10 cellular contexts compared by ENCODE assay signal in the genomic region with DNA sequence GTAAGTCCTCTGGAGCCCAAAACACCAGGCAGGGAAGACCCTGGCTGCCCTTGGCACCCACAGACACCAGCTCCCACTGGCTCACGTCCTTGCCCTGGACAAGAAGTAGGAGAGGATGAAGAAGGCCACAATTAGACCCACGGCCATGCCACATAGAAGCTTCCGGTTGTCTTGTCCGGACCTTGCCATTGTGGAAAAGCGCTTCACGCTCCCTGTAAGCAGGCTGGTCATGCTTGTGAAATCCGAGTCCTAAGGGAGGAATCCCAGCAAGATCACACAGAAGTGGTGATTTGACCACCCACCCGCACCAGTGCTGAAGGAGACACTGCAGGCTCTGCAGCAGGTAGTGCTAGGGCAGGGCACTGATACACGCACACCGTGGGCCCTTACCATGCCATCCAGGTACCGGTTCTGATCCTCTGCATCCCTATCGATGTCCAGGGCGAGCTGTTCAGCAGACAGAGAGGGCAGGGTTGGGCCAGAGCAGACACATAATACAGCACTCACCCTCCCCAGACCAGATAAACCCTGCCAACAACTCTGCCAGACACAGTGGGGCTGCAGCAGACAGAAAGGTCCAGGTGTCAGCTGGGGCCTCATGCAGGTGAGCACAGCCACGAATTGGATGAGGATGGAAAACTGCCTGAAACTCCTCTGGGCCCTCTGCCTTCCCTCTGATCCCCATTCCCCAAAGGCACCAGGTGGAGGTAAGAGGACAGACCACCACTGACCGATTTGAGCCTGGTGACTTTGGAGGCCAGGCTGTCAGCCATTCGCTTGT. TPM values are rescaled to one million over a fixed set of nuclear protein-coding genes. Genes with fewer than 3 reads are reported as not detected.
DNase-seq lines count a peak whose midpoint lies in the region; ATAC-seq and TF ChIP-seq lines count a peak whose summit lies in the region.
"Had no signal": no experiment of that assay in that cellular context is flagged by ENCODE, and none has a peak within 500 bp of the region (broad histone marks: within the 10 kb centered on the region; RNA-seq: fewer than 3 reads in every experiment).

No MANE protein-coding gene starts in this region.

- peaks cover 23% of the 10 kb centered on the region for H3K36me3 Mint-ChIP-seq in CD4-positive, CD25-positive, alpha-beta regulatory T cell
- H3K36me3 Mint-ChIP-seq in endodermal cell (ENCODE audit: low read depth), result peaks cover 38% of the 10 kb centered on the region
- peaks cover 56% of the 10 kb centered on the region for H3K36me3 Mint-ChIP-seq in Calu3 (ENCODE audit: insufficient read depth, unreplicated experiment)

- H3K27ac Mint-ChIP-seq in CD4-positive, CD25-positive, alpha-beta regulatory T cell, result peak overlapping the region in 1 of 3 donors; percentile 99
- H3K27ac Mint-ChIP-seq in endodermal cell (no peak overlapping the region), Calu3 (ENCODE audit: unreplicated experiment) (no peak overlapping the region)

- peaks cover 0 to 70% (median 38%) of the 10 kb centered on the region in 4 donors for H3K4me1 Mint-ChIP-seq in CD4-positive, CD25-positive, alpha-beta regulatory T cell
- peaks cover 35% of the 10 kb centered on the region for H3K4me1 Mint-ChIP-seq in endodermal cell
- H3K4me1 Mint-ChIP-seq in Calu3 (ENCODE audit: low read depth, unreplicated experiment), result no peaks in the 10 kb centered on the region

- H3K9ac ChIP-seq in endodermal cell (ENCODE audit: extremely low read depth, low read length, poor library complexity, severe bottlenecking), result no peak overlapping the region

- H3K27me3 Mint-ChIP-seq in CD4-positive, CD25-positive, alpha-beta regulatory T cell, result peaks cover 4% of the 10 kb centered on the region
- H3K27me3 Mint-ChIP-seq in endodermal cell (ENCODE audit: insufficient read depth), result no peaks in the 10 kb centered on the region
- no peaks in the 10 kb centered on the region for H3K27me3 Mint-ChIP-seq in Calu3 (ENCODE audit: unreplicated experiment)

- H3K27me3 ChIP-seq in CD4-positive, CD25-positive, alpha-beta regulatory T cell (ENCODE audit: control insufficient read depth, insufficient read depth, low read length), result no peaks in the 10 kb centered on the region
- H3K27me3 ChIP-seq in endodermal cell (ENCODE audit: control insufficient read depth, insufficient read depth, low read length, poor library complexity, severe bottlenecking), result no peaks in the 10 kb centered on the region
- no peaks in the 10 kb centered on the region for H3K27me3 ChIP-seq in neuron (ENCODE audit: insufficient read depth, low read length)

- DNase-seq in CD4-positive, CD25-positive, alpha-beta regulatory T cell, result no peak
- DNase-seq in OCI-LY7 (ENCODE audit: low spot score) (no peak), endodermal cell (peak; percentile 29), NOMO-1 (lab: John Stamatoyannopoulos, UW; ENCODE audit: unreplicated experiment in 2 of 2) (no peak), midbrain (lab: John Stamatoyannopoulos, UW) (no peak), Calu3 (no peak)
- DNase-seq: NCI-H2029 had no signal

- no peak overlapping the region for H3K4me3 ChIP-seq in CD4-positive, CD25-positive, alpha-beta regulatory T cell (ENCODE audit: low read depth, low read length)
- no peak overlapping the region for H3K4me3 ChIP-seq in OCI-LY7 (ENCODE audit: low read depth, low read length, poor library complexity, severe bottlenecking)
- H3K4me3 ChIP-seq in endodermal cell (ENCODE audit: low read length), result peak overlapping the region; percentile 99
- peak overlapping the region; percentile 60 for H3K4me3 ChIP-seq in neuron (ENCODE audit: low read length)

- no peaks in the 10 kb centered on the region for H3K9me3 ChIP-seq in CD4-positive, CD25-positive, alpha-beta regulatory T cell (ENCODE audit: control insufficient read depth in 2 of 2, low read length in 2 of 2)
- H3K9me3 ChIP-seq in OCI-LY7 (ENCODE audit: low read length), result no peaks in the 10 kb centered on the region
- no peaks in the 10 kb centered on the region for H3K9me3 ChIP-seq in endodermal cell (ENCODE audit: control insufficient read depth, low read length)
- no peaks in the 10 kb centered on the region for H3K9me3 ChIP-seq in neuron (ENCODE audit: low read length)

- H3K9me2 ChIP-seq in OCI-LY7 (ENCODE audit: insufficient read depth, low read length), result no peaks in the 10 kb centered on the region

- H3K79me2 ChIP-seq in OCI-LY7 (ENCODE audit: insufficient read depth, low read depth, low read length), result peaks cover 34% of the 10 kb centered on the region

- no peak for TF ChIP-seq CTCF in OCI-LY7 (conservative IDR thresholded peaks at IDR 0.05; ENCODE audit: low read length)
- TF ChIP-seq CTCF in endodermal cell (conservative IDR thresholded peaks at IDR 0.05), result no peak
- no peak for TF ChIP-seq CTCF in Calu3 (IDR thresholded peaks at IDR 0.05; ENCODE audit: unreplicated experiment)

- H2AFZ ChIP-seq in OCI-LY7 (ENCODE audit: low read length), result no peak overlapping the region
- H2AFZ ChIP-seq in neuron (ENCODE audit: low read depth, low read length), result no peak overlapping the region

- POLR2A ChIA-PET in OCI-LY7 (lab: Charles Lee), result interaction anchor here (0.7 to 0.9 kb wide), 2 partner anchors 135 to 304 kb away, joined by 3 read pairs; no protein-coding TSS in a partner anchor

- H3K4me3 Mint-ChIP-seq in CD4-positive, CD25-positive, alpha-beta regulatory T cell, result peak overlapping the region; percentile 96 to 98 (median 97)
- H3K4me3 Mint-ChIP-seq in endodermal cell (peak overlapping the region; percentile 98), Calu3 (ENCODE audit: low read depth, unreplicated experiment) (no peak overlapping the region)

- BruUV-seq in OCI-LY7 (replicated peaks; lab: Mats Ljungman, UMichigan), result TSS peak; percentile 41
- BruUV-seq in Calu3 (replicated peaks; lab: Mats Ljungman, UMichigan), result no TSS peak

- H3K9me3 Mint-ChIP-seq in CD4-positive, CD25-positive, alpha-beta regulatory T cell, result peaks cover 0 to 1% (median 0%) of the 10 kb centered on the region in 7 donors
- H3K9me3 Mint-ChIP-seq in endodermal cell, result no peaks in the 10 kb centered on the region
- no peaks in the 10 kb centered on the region for H3K9me3 Mint-ChIP-seq in Calu3 (ENCODE audit: low read depth, unreplicated experiment)

- CTCF ChIA-PET in OCI-LY7 (lab: Charles Lee; ENCODE audit: unreplicated experiment), result no interaction called here
- CTCF ChIA-PET in Calu3 (lab: Charles Lee), result no interaction called here

- intact Hi-C loops in OCI-LY7 (cut with micrococcal nuclease; ENCODE audit: unreplicated experiment), result loop anchor here (5.0 kb wide), 3 partner anchors 152 to 302 kb away; a partner anchor contains a TSS
- intact Hi-C loops in Calu3 (cut with micrococcal nuclease; ENCODE audit: unreplicated experiment), result loop anchor here (10.0 kb wide), 1 partner anchor 309 kb away; no protein-coding TSS in a partner anchor

- 95 to 97% methylated on average over 9 to 16 of the region's 16 CpGs for WGBS in endodermal cell (ENCODE audit: insufficient coverage in 1 of 2, insufficient read length in 1 of 2), 2 experiments

- ATAC-seq in CD4-positive, CD25-positive, alpha-beta regulatory T cell (ENCODE audit: low read depth in 2 of 2), result no peak
- ATAC-seq in GM18858 (IDR thresholded peaks at IDR 0.05; ENCODE audit: unreplicated experiment), result no peak

- peaks cover 67% of the 10 kb centered on the region for H3K4me1 ChIP-seq in CD4-positive, CD25-positive, alpha-beta regulatory T cell (ENCODE audit: control insufficient read depth, insufficient read depth, low read length, poor library complexity, severe bottlenecking)
- H3K4me1 ChIP-seq in OCI-LY7 (ENCODE audit: insufficient read depth, low read length, poor library complexity, severe bottlenecking) (peaks cover 23% of the 10 kb centered on the region), endodermal cell (ENCODE audit: control insufficient read depth, insufficient read depth, low read length) (peaks cover 41% of the 10 kb centered on the region), neuron (ENCODE audit: insufficient read depth, low read length) (peaks cover 28% of the 10 kb centered on the region)

- no peak overlapping the region for H3K27ac ChIP-seq in CD4-positive, CD25-positive, alpha-beta regulatory T cell (ENCODE audit: insufficient read depth, low read length, poor library complexity, severe bottlenecking)
- no peak overlapping the region for H3K27ac ChIP-seq in OCI-LY7 (ENCODE audit: low read depth, low read length, poor library complexity, severe bottlenecking)
- no peak overlapping the region for H3K27ac ChIP-seq in endodermal cell (ENCODE audit: low read depth, low read length)

- H3K36me3 ChIP-seq in CD4-positive, CD25-positive, alpha-beta regulatory T cell (ENCODE audit: control insufficient read depth, insufficient read depth, low read length), result peaks cover 38% of the 10 kb centered on the region
- peaks cover 37% of the 10 kb centered on the region for H3K36me3 ChIP-seq in OCI-LY7 (ENCODE audit: insufficient read depth, low read length)
- H3K36me3 ChIP-seq in endodermal cell (ENCODE audit: control insufficient read depth, insufficient read depth, low read length), result peaks cover 38% of the 10 kb centered on the region
- H3K36me3 ChIP-seq in neuron (ENCODE audit: insufficient read depth, low read length), result peaks cover 35% of the 10 kb centered on the region

- peak overlapping the region; percentile 74; the same call in 1 of the 2 replicates for H3K4me2 ChIP-seq in OCI-LY7 (ENCODE audit: low read length)

- H4K20me1 ChIP-seq in OCI-LY7 (ENCODE audit: insufficient read depth, low read length), result no peaks in the 10 kb centered on the region

RNA-seq across cellular contexts. Expression of a gene that starts 1.8 kb away (rescaled TPM):
- 66.4 TPM for total RNA-seq in CD4-positive, CD25-positive, alpha-beta regulatory T cell
- polyA plus RNA-seq in CD4-positive, CD25-positive, alpha-beta regulatory T cell, result 10 to 100 TPM; 58.2 to 84.4 (median 64.6) TPM
- 12.3 and 16.2 TPM in 2 replicates for total RNA-seq in OCI-LY7 (2014; rRNA removed; shearing (Covaris generic))
- 45.5 and 47.4 TPM in 2 replicates for total RNA-seq in OCI-LY7 (2022)
- total RNA-seq in endodermal cell, result 10 to 100 TPM; 47.4 to 63.7 TPM
- 26.3 TPM for polyA plus RNA-seq in endodermal cell (2013, experiment 1 of 2)
- polyA plus RNA-seq in endodermal cell (2013, experiment 2 of 2), result 25.1 TPM
- total RNA-seq in Calu3 (2022), result 47.8 and 59.0 TPM in 2 replicates

RNA-seq across cellular contexts. Expression of a gene that starts 2.1 kb away (rescaled TPM):
- total RNA-seq in CD4-positive, CD25-positive, alpha-beta regulatory T cell, result 135 TPM
- polyA plus RNA-seq in CD4-positive, CD25-positive, alpha-beta regulatory T cell, result 10 to 100 TPM; 74.1 to 89.7 (median 78.6) TPM
- 125 and 136 TPM in 2 replicates for total RNA-seq in OCI-LY7 (2014; rRNA removed; shearing (Covaris generic))
- total RNA-seq in OCI-LY7 (2022) (92.0 and 97.6 TPM in 2 replicates), endodermal cell (10 to 100 TPM; 77.1 to 92.6 TPM), Calu3 (2022) (73.0 and 84.1 TPM in 2 replicates)
- polyA plus RNA-seq in endodermal cell (2013, experiment 1 of 2), result 55.1 TPM
- 56.8 TPM for polyA plus RNA-seq in endodermal cell (2013, experiment 2 of 2)

RNA-seq across cellular contexts. Expression of a gene that starts 12.5 kb away (rescaled TPM):
- not detected for total RNA-seq in CD4-positive, CD25-positive, alpha-beta regulatory T cell
- polyA plus RNA-seq in CD4-positive, CD25-positive, alpha-beta regulatory T cell, result not detected
- not detected in 2 replicates for total RNA-seq in OCI-LY7 (2014; rRNA removed; shearing (Covaris generic))
- total RNA-seq in OCI-LY7 (2022), result not detected in 2 replicates
- total RNA-seq in endodermal cell, result not detected
- not detected for polyA plus RNA-seq in endodermal cell (2013, experiment 1 of 2)
- polyA plus RNA-seq in endodermal cell (2013, experiment 2 of 2), result not detected
- total RNA-seq in Calu3 (2022), result not detected in 2 replicates
- total RNA-seq: endothelial cell of umbilical vein had no signal
- polyA plus RNA-seq: endothelial cell of umbilical vein had no signal

RNA-seq across cellular contexts. Expression of a gene that starts 30.7 kb away (rescaled TPM):
- total RNA-seq in CD4-positive, CD25-positive, alpha-beta regulatory T cell, result 14.2 TPM
- 10 to 100 TPM in 2 of 4 donors, 1 to 10 TPM in 2; 6.9 to 12.4 (median 10.3) TPM for polyA plus RNA-seq in CD4-positive, CD25-positive, alpha-beta regulatory T cell
- total RNA-seq in OCI-LY7 (2014; rRNA removed; shearing (Covaris generic)), result 8.5 and 10.3 TPM in 2 replicates
- total RNA-seq in OCI-LY7 (2022) (18.5 and 21.0 TPM in 2 replicates), endodermal cell (10 to 100 TPM; 18.1 to 28.6 TPM), Calu3 (2022) (19.2 and 19.7 TPM in 2 replicates)
- 20.2 TPM for polyA plus RNA-seq in endodermal cell (2013, experiment 1 of 2)
- 23.5 TPM for polyA plus RNA-seq in endodermal cell (2013, experiment 2 of 2)

RNA-seq across cellular contexts. Expression of a gene that starts 31.4 kb away (rescaled TPM):
- total RNA-seq in CD4-positive, CD25-positive, alpha-beta regulatory T cell, result 99.6 TPM
- 100 to 1,000 TPM; 223 to 276 (median 261) TPM for polyA plus RNA-seq in CD4-positive, CD25-positive, alpha-beta regulatory T cell
- total RNA-seq in OCI-LY7 (2014; rRNA removed; shearing (Covaris generic)), result 146 and 156 TPM in 2 replicates
- total RNA-seq in OCI-LY7 (2022) (134 and 154 TPM in 2 replicates), endodermal cell (100 to 1,000 TPM; 120 to 134 TPM), Calu3 (2022) (165 and 172 TPM in 2 replicates)
- polyA plus RNA-seq in endodermal cell (2013, experiment 1 of 2), result 151 TPM
- polyA plus RNA-seq in endodermal cell (2013, experiment 2 of 2), result 145 TPM

Comparison
In these comparisons a context has a peak if more than half of its experiments do, and no peak if none do; other contexts are left out.
1. H3K4me3 ChIP-seq: peak in endodermal cell (single experiment) and neuron (single experiment); none in CD4-positive, CD25-positive, alpha-beta regulatory T cell (single experiment) and OCI-LY7 (single experiment).